In genomic region chr12:24955389-24955788, GRCh38 we compare ENCODE assay signal across 32 cellular contexts.
DNase-seq lines count a peak whose midpoint lies in the region; ATAC-seq, FAIRE-seq and TF ChIP-seq lines count a peak whose summit lies in the region.
"Had no signal": no experiment of that assay in that cellular context is flagged by ENCODE, and none has a peak within 500 bp of the region (broad histone marks: within the 10 kb centered on the region; RNA-seq: fewer than 3 reads in every experiment).

No MANE protein-coding gene starts in this region.

- H3K27ac Mint-ChIP-seq in activated T-cell treated with anti-CD3 and anti-CD28 coated beads, Interleukin-2, amount 50 U/mL, for 24 hours: peak overlapping the region; percentile 2
- peak overlapping the region; percentile 59 for H3K27ac Mint-ChIP-seq in stimulated activated memory B cell treated with anti-CD40 and anti-IgM and Interleukin-4, amounts not matched to agents 10 μg/mL and 1 μg/mL and 100 μg/mL, for 72 hours
- H3K27ac Mint-ChIP-seq: CD8-positive, alpha-beta T cell; memory B cell; nephron progenitor cell had no signal

- H3K4me1 Mint-ChIP-seq in activated T-cell treated with anti-CD3 and anti-CD28 coated beads, Interleukin-2, amount 50 U/mL, for 24 hours (ENCODE audit: low read depth): peaks cover 48% of the 10 kb centered on the region
- peaks cover 64% of the 10 kb centered on the region for H3K4me1 Mint-ChIP-seq in stimulated activated memory B cell treated with anti-CD40 and anti-IgM and Interleukin-4, amounts not matched to agents 10 μg/mL and 1 μg/mL and 100 μg/mL, for 72 hours

- TF ChIP-seq CTCF in OCI-LY3 (IDR thresholded peaks at IDR 0.05; ENCODE audit: low read depth, low read length): no peak

- ATAC-seq in stimulated activated memory B cell treated with anti-CD40 and anti-IgM and Interleukin-4, amounts not matched to agents 10 μg/mL and 1 μg/mL and 100 μg/mL, for 72 hours: peak; percentile 54
- ATAC-seq: CD8-positive, alpha-beta T cell; left lung; Panc1 had no signal

- no peaks in the 10 kb centered on the region for H3K36me3 Mint-ChIP-seq in activated T-cell treated with anti-CD3 and anti-CD28 coated beads, Interleukin-2, amount 50 U/mL, for 24 hours (ENCODE audit: low read depth)
- H3K36me3 Mint-ChIP-seq in stimulated activated memory B cell treated with anti-CD40 and anti-IgM and Interleukin-4, amounts not matched to agents 10 μg/mL and 1 μg/mL and 100 μg/mL, for 72 hours: no peaks in the 10 kb centered on the region
- H3K36me3 Mint-ChIP-seq: CD8-positive, alpha-beta T cell; memory B cell had no signal

- FAIRE-seq in GM18507 (lab: Jason Lieb, UNC): peak; percentile 54
- FAIRE-seq: endometrium had no signal

- H4K20me1 ChIP-seq in OCI-LY3 (ENCODE audit: insufficient read depth, low read length): no peaks in the 10 kb centered on the region

- peak overlapping the region; percentile 44 for H3K4me2 ChIP-seq in OCI-LY3 (ENCODE audit: low read length)

- H3K9ac ChIP-seq in OCI-LY3 (ENCODE audit: low read length): peak overlapping the region; percentile 15; the same call in 1 of the 2 replicates

- H3K4me3 ChIP-seq in OCI-LY3 (ENCODE audit: low read length): no peak overlapping the region
- H3K4me3 ChIP-seq: breast epithelium, dorsolateral prefrontal cortex, esophagus muscularis mucosa, left lung, thyroid gland, uterus had no signal

- peak overlapping the region; percentile 63 for H3K27ac ChIP-seq in OCI-LY3 (ENCODE audit: low read length)
- H3K27ac ChIP-seq: breast epithelium, dorsolateral prefrontal cortex, esophagus muscularis mucosa, left lung, thyroid gland, uterus had no signal

- peak overlapping the region; percentile 76 for H2AFZ ChIP-seq in OCI-LY3 (ENCODE audit: low read depth, low read length)

- H3K4me1 ChIP-seq in OCI-LY3 (ENCODE audit: low read length): peaks cover 63% of the 10 kb centered on the region
- H3K4me1 ChIP-seq: BE2C, breast epithelium, esophagus muscularis mucosa, left lung, uterus had no signal

- H3K27me3 Mint-ChIP-seq in activated T-cell treated with anti-CD3 and anti-CD28 coated beads, Interleukin-2, amount 50 U/mL, for 24 hours: peaks cover 36% of the 10 kb centered on the region
- H3K27me3 Mint-ChIP-seq in stimulated activated memory B cell treated with anti-CD40 and anti-IgM and Interleukin-4, amounts not matched to agents 10 μg/mL and 1 μg/mL and 100 μg/mL, for 72 hours: no peaks in the 10 kb centered on the region

- H3K36me3 ChIP-seq in OCI-LY3 (replicated peaks; ENCODE audit: low read depth, low read length): no peaks in the 10 kb centered on the region
- H3K36me3 ChIP-seq: BE2C, breast epithelium, esophagus muscularis mucosa, left lung, thyroid gland, uterus had no signal

- H3K9me3 ChIP-seq in OCI-LY3 (ENCODE audit: insufficient read depth, low read length): no peaks in the 10 kb centered on the region
- H3K9me3 ChIP-seq: BE2C, esophagus muscularis mucosa, left lung, thyroid gland, uterus had no signal

- no peaks in the 10 kb centered on the region for H3K9me3 Mint-ChIP-seq in activated T-cell treated with anti-CD3 and anti-CD28 coated beads, Interleukin-2, amount 50 U/mL, for 24 hours
- no peaks in the 10 kb centered on the region for H3K9me3 Mint-ChIP-seq in stimulated activated memory B cell treated with anti-CD40 and anti-IgM and Interleukin-4, amounts not matched to agents 10 μg/mL and 1 μg/mL and 100 μg/mL, for 72 hours
- H3K9me3 Mint-ChIP-seq: CD8-positive, alpha-beta T cell; memory B cell; nephron progenitor cell had no signal

- H3K27me3 ChIP-seq in OCI-LY3 (ENCODE audit: low read depth, low read length): no peaks in the 10 kb centered on the region
- H3K27me3 ChIP-seq: BE2C, breast epithelium, dorsolateral prefrontal cortex, esophagus muscularis mucosa, left lung, thyroid gland, uterus had no signal

- peaks cover 3% of the 10 kb centered on the region; the same call in 1 of the 2 replicates for H3K79me2 ChIP-seq in OCI-LY3 (ENCODE audit: low read length)

- no peak for DNase-seq in activated T-cell treated with anti-CD3 and anti-CD28 coated beads, Interleukin-2, amount 50 U/mL, for 24 hours
- DNase-seq in activated T-cell treated with anti-CD3 and anti-CD28 coated beads for 4 hours (no peak), GM18507 (ENCODE audit: extremely low spot score, insufficient read length, low read depth) (no peak), NCI-H2107 treated with DMSO at 0.1 percent for 48 hours (lab: John Stamatoyannopoulos, UW; ENCODE audit: unreplicated experiment) (no peak), DMS79 (lab: John Stamatoyannopoulos, UW) (no peak)
- DNase-seq: activated gamma-delta T cell; amniotic stem cell; BE2C; CD8-positive, alpha-beta T cell; dorsolateral prefrontal cortex; EL; foreskin fibroblast; H7; head of caudate nucleus; islet precursor cell; left lung; MM.1S; NCI-H1417; NCI-H2029 treated with DMSO at 0.1 percent for 48 hours; NCI-H2227 treated with DMSO at 0.1 percent for 48 hours; NCI-H69; nephron progenitor cell; SHP77; thyroid gland; uterus had no signal

- H3K4me3 Mint-ChIP-seq in activated T-cell treated with anti-CD3 and anti-CD28 coated beads, Interleukin-2, amount 50 U/mL, for 24 hours: no peak overlapping the region
- no peak overlapping the region for H3K4me3 Mint-ChIP-seq in stimulated activated memory B cell treated with anti-CD40 and anti-IgM and Interleukin-4, amounts not matched to agents 10 μg/mL and 1 μg/mL and 100 μg/mL, for 72 hours
- H3K4me3 Mint-ChIP-seq: CD8-positive, alpha-beta T cell; memory B cell; nephron progenitor cell had no signal
